Comparison of ENCODE assay signal across 8 cellular contexts in genomic region chr5:129094924-129095797, GRCh38. TPM values are rescaled to one million over a fixed set of nuclear protein-coding genes. Genes with fewer than 3 reads are reported as not detected.
A peak's percentile ranks its signal among the peaks of the same experiment; 100 is the strongest.
DNase-seq lines count a peak whose midpoint lies in the region; ATAC-seq and TF ChIP-seq lines count a peak whose summit lies in the region.

No MANE protein-coding gene starts in this region.

- no peaks in the 10 kb centered on the region for H3K36me3 ChIP-seq in HUES48 (ENCODE audit: control insufficient read depth, insufficient read depth, low read length)

- H3K27me3 ChIP-seq in HUES48 (ENCODE audit: control insufficient read depth, insufficient read depth, low read length), result peaks cover 53% of the 10 kb centered on the region

- H3K27ac ChIP-seq in HUES48 (ENCODE audit: low read depth, low read length), result peak overlapping the region; percentile 3
- peak overlapping the region; percentile 28 to 92 (median 82) for H3K27ac ChIP-seq in skin epidermis

- peak in 1 of 2 experiments; percentile 43 for TF ChIP-seq CTCF in brain (conservative IDR thresholded peaks at IDR 0.05)

- no peaks in the 10 kb centered on the region for H3K9me3 Mint-ChIP-seq in T-helper 1 cell treated with Interleukin-12 subunit alpha and Interleukin-12 subunit beta and Interleukin-4 antibody, amounts not matched to agents 30 μg/mL and 1 μg/mL, for 36 hours
- peaks cover 0 to 2% (median 0%) of the 10 kb centered on the region in 5 experiments for H3K9me3 Mint-ChIP-seq in brain

- H3K27me3 Mint-ChIP-seq in T-helper 1 cell treated with Interleukin-12 subunit alpha and Interleukin-12 subunit beta and Interleukin-4 antibody, amounts not matched to agents 30 μg/mL and 1 μg/mL, for 36 hours (ENCODE audit: low read depth), result peaks cover 22% of the 10 kb centered on the region
- no peaks in the 10 kb centered on the region for H3K27me3 Mint-ChIP-seq in brain

- H3K4me1 Mint-ChIP-seq in T-helper 1 cell treated with Interleukin-12 subunit alpha and Interleukin-12 subunit beta and Interleukin-4 antibody, amounts not matched to agents 30 μg/mL and 1 μg/mL, for 36 hours (ENCODE audit: low read depth), result peaks cover 18% of the 10 kb centered on the region
- peaks cover 42% of the 10 kb centered on the region for H3K4me1 Mint-ChIP-seq in brain

- H3K4me3 ChIP-seq in HUES48 (ENCODE audit: low read depth, low read length), result peak overlapping the region; percentile 94
- peak overlapping the region; percentile 61 to 99 (median 84) for H3K4me3 ChIP-seq in skin epidermis

- H3K36me3 Mint-ChIP-seq in T-helper 1 cell treated with Interleukin-12 subunit alpha and Interleukin-12 subunit beta and Interleukin-4 antibody, amounts not matched to agents 30 μg/mL and 1 μg/mL, for 36 hours (ENCODE audit: low read depth), result no peaks in the 10 kb centered on the region
- H3K36me3 Mint-ChIP-seq in brain, result no peaks in the 10 kb centered on the region

- peak overlapping the region; percentile 68 for H3K9ac ChIP-seq in HUES48 (ENCODE audit: low read depth, low read length)

- peaks cover 16% of the 10 kb centered on the region; the same call in 1 of the 2 replicates for H3K4me1 ChIP-seq in HUES48 (ENCODE audit: control insufficient read depth, insufficient read depth, low read length)

- peak overlapping the region; percentile 46 for H3K27ac Mint-ChIP-seq in T-helper 1 cell treated with Interleukin-12 subunit alpha and Interleukin-12 subunit beta and Interleukin-4 antibody, amounts not matched to agents 30 μg/mL and 1 μg/mL, for 36 hours
- H3K27ac Mint-ChIP-seq in brain, result peak overlapping the region; percentile 29 to 90 (median 59)

- peak overlapping the region; percentile 84 for H3K4me3 Mint-ChIP-seq in T-helper 1 cell treated with Interleukin-12 subunit alpha and Interleukin-12 subunit beta and Interleukin-4 antibody, amounts not matched to agents 30 μg/mL and 1 μg/mL, for 36 hours
- H3K4me3 Mint-ChIP-seq in brain, result peak overlapping the region; percentile 87 to 93 (median 89)

- no peaks in the 10 kb centered on the region for H3K9me3 ChIP-seq in HUES48 (ENCODE audit: control insufficient read depth, insufficient read depth, low read length)

- DNase-seq in EL (peak; percentile 42), iPS-NIHi11 (ENCODE audit: low spot score) (peak; percentile 35), middle frontal gyrus (ENCODE audit: extremely low spot score, low spot score) (no peak)

- peak; percentile 44 for ATAC-seq in GM21515 (IDR thresholded peaks at IDR 0.05; ENCODE audit: unreplicated experiment)

RNA-seq across cellular contexts. Expression of gene ISOC1, which starts 0.6 kb away (rescaled TPM):
- 23.2 TPM for polyA plus RNA-seq in brain (ENCODE audit: insufficient read depth, low read depth, low replicate concordance)
